8 cellular contexts compared by ENCODE assay signal in genomic region chr6:43516697-43517502, GRCh38. TPM values are rescaled to one million over a fixed set of nuclear protein-coding genes. Genes with fewer than 3 reads are reported as not detected.
A peak's percentile ranks its signal among the peaks of the same experiment; 100 is the strongest.
DNase-seq lines count a peak whose midpoint lies in the region; ATAC-seq, FAIRE-seq and TF ChIP-seq lines count a peak whose summit lies in the region.

TSS of gene POLR1C (plus strand) at chr6:43517089. CDS start at chr6:43517110, 21 bp downstream.
TSS of gene YIPF3 (minus strand) at chr6:43516926. CDS start at chr6:43516807, 119 bp downstream.

- H2BK5ac ChIP-seq in H1 (ENCODE audit: low read depth, low read length) = peak within 1 kb of the TSS; percentile 91

- no peaks in the 10 kb centered on the region for H3K27me3 ChIP-seq in H1 (replicated peaks in 1 of 4; ENCODE audit: control insufficient read depth in 3 of 4, extremely low read depth in 1 of 4, insufficient read depth in 3 of 4, low read length in 3 of 4)

- H3K4me3 ChIP-seq in H1 (ENCODE audit: extremely low read depth in 1 of 4, insufficient read depth in 2 of 4, low read depth in 3 of 4, low read length in 4 of 4) = peak within 1 kb of the TSS; percentile 86 to 100 (median 96)

- WGBS in H1 (ENCODE audit: extremely low coverage in 1 of 2, insufficient coverage in 1 of 2, insufficient read length in 1 of 2, insufficient replicate concordance in 2 of 2, low coverage in 1 of 2, low lambda C conversion rate in 2 of 2, missing lambda C conversion rate in 1 of 2), 2 experiments = 1% methylated on average over 57 of the region's 57 CpGs; no CpG with 5 or more reads in 1 of the 2 experiments

- H3K27ac Mint-ChIP-seq in memory B cell = no peak within 1 kb of the TSS

- no peak for TF ChIP-seq CTCF in GM20000 (IDR thresholded peaks at IDR 0.05; ENCODE audit: extremely low read depth, missing control alignments)
- no peak for TF ChIP-seq CTCF in H1 (IDR thresholded peaks at IDR 0.05; ENCODE audit: control extremely low read depth in 1 of 3, insufficient read depth in 1 of 3, low read depth in 1 of 3, low read length in 3 of 3)

- H3K79me1 ChIP-seq in H1 (ENCODE audit: low read depth, low read length) = peaks cover 12% of the 10 kb centered on the region

- peak within 1 kb of the TSS; percentile 17; the same call in 1 of the 2 replicates for H2AK5ac ChIP-seq in H1 (ENCODE audit: low read depth, low read length)

- peaks cover 9% of the 10 kb centered on the region for H3K23me2 ChIP-seq in H1 (ENCODE audit: low read depth, low read length)

- peak within 1 kb of the TSS; percentile 91 for H4K91ac ChIP-seq in H1 (replicated peaks; ENCODE audit: insufficient read length, low read length)

- no peak for TF ChIP-seq RAD21 in H1 (IDR thresholded peaks at IDR 0.05 in 1 of 2, conservative IDR thresholded peaks at IDR 0.05 in 1 of 2; ENCODE audit: low read depth in 2 of 2, low read length in 2 of 2)

- DNase-seq in COLO668 (lab: John Stamatoyannopoulos, UW; ENCODE audit: unreplicated experiment) (peak; percentile 95), GM20000 (ENCODE audit: low spot score) (peak; percentile 98), HT-29 (ENCODE audit: low spot score) (peak; percentile 99), H1 (ENCODE audit: low read depth in 1 of 2, low spot score in 2 of 2) (peak; percentile 91 to 95), memory B cell (ENCODE audit: low spot score in 2 of 2) (peak; percentile 89 to 96)
- DNase-seq in NK-92 treated with Interleukin-12 subunit alpha and Interleukin-12 subunit beta, amount 100 ng/mL, for 24 hours (lab: John Stamatoyannopoulos, UW) = peak; percentile 96
- peak; percentile 97 for DNase-seq in activated CD8-positive, alpha-beta memory T cell treated with anti-CD3 and anti-CD28 coated beads for 24 hours
- peak; percentile 94 for DNase-seq in stimulated activated CD8-positive, alpha-beta memory T cell treated with anti-CD3 and anti-CD28 coated beads, Interleukin-12 subunit alpha, Interleukin-12 subunit beta, amount 100 ng/mL, for 24 hours (ENCODE audit: extremely low read depth)

- POLR2A ChIA-PET in H1 (lab: Charles Lee; ENCODE audit: partially characterized antibody) = interaction anchor here (0.7 to 12.4 kb wide), 20 partner anchors 10 to 269 kb away, joined by 3 to 147 read pairs (median 4); partner anchors contain the start of genes GTPBP2, LRRC73, MAD2L1BP and POLH

- TF ChIP-seq POLR2A in H1 (IDR thresholded peaks at IDR 0.05; ENCODE audit: control extremely low read depth in 1 of 2, low read depth in 2 of 2, low read length in 2 of 2) = peak in 1 of 2 experiments; percentile 89; a peak in 1 of 3 replicates

- peak within 1 kb of the TSS; percentile 49 for H4K5ac ChIP-seq in H1 (ENCODE audit: insufficient read length, low read depth, low read length)

- H3K4me1 ChIP-seq in H1 (replicated peaks in 1 of 4; ENCODE audit: control insufficient read depth in 3 of 4, insufficient read depth in 4 of 4, low read length in 3 of 4) = peaks cover 4 to 17% (median 8%) of the 10 kb centered on the region in 4 experiments; a peak in 6 of 7 replicates

- no peak within 1 kb of the TSS for H3K14ac ChIP-seq in H1 (ENCODE audit: insufficient read length)

- CTCF ChIA-PET in H1 (lab: Charles Lee; ENCODE audit: partially characterized antibody) = interaction anchor here (0.7 to 3.8 kb wide), 5 partner anchors 10 to 203 kb away, joined by 3 to 19 read pairs (median 3); no protein-coding TSS in a partner anchor

- peak within 1 kb of the TSS; percentile 7 for H3K4ac ChIP-seq in H1 (replicated peaks; ENCODE audit: insufficient read length, low read depth, low read length)

- peak within 1 kb of the TSS; percentile 90; the same call in 1 of the 2 replicates for H4K8ac ChIP-seq in H1 (ENCODE audit: extremely low read depth, insufficient read depth, low read length)

- peaks cover 19 to 42% of the 10 kb centered on the region in 2 experiments for H3K79me2 ChIP-seq in H1 (ENCODE audit: control insufficient read depth in 1 of 2, insufficient read depth in 2 of 2, low read length in 2 of 2)

- no peak within 1 kb of the TSS for H3K23ac ChIP-seq in H1 (ENCODE audit: insufficient read length)

- TF ChIP-seq EP300 in H1 (IDR thresholded peaks at IDR 0.05; ENCODE audit: borderline replicate concordance in 1 of 2, low read depth in 2 of 2, low read length in 2 of 2) = 0 out of 3 replicates have a peak, but pooled peaks of 1 of the 2 experiments have one; percentile 15

- FAIRE-seq in H1 (lab: Jason Lieb, UNC) = peak; percentile 39

- H3K36me3 Mint-ChIP-seq in memory B cell = peaks cover 17% of the 10 kb centered on the region

- no peak within 1 kb of the TSS for H3K4me3 Mint-ChIP-seq in memory B cell

- peaks cover 38 to 61% (median 48%) of the 10 kb centered on the region in 4 experiments for H3K36me3 ChIP-seq in H1 (ENCODE audit: control insufficient read depth in 2 of 4, insufficient read depth in 4 of 4, low read length in 3 of 4)

- peak within 1 kb of the TSS; percentile 58 to 95 for H3K4me2 ChIP-seq in H1 (ENCODE audit: insufficient read depth in 1 of 2, low read depth in 2 of 2, low read length in 2 of 2)

- no peaks in the 10 kb centered on the region for H3K9me3 ChIP-seq in H1 (ENCODE audit: insufficient read depth in 2 of 2, low read depth in 1 of 2, low read length in 1 of 2)

- peak within 1 kb of the TSS; percentile 9; the same call in 1 of the 2 replicates for H2BK15ac ChIP-seq in H1 (ENCODE audit: low read length)

- H3K18ac ChIP-seq in H1 (ENCODE audit: extremely low read depth, low read length) = peak within 1 kb of the TSS; percentile 60

- H3K27me3 Mint-ChIP-seq in memory B cell = no peaks in the 10 kb centered on the region

- H3K9me3 Mint-ChIP-seq in memory B cell = no peaks in the 10 kb centered on the region

- ATAC-seq in memory B cell (ENCODE audit: low read depth) = peak; percentile 95

- peak within 1 kb of the TSS; percentile 52 for H2BK12ac ChIP-seq in H1 (ENCODE audit: low read depth, low read length)

- peaks cover 16% of the 10 kb centered on the region for H3K4me1 Mint-ChIP-seq in memory B cell

- peak within 1 kb of the TSS; percentile 24 for H3K56ac ChIP-seq in H1 (replicated peaks; ENCODE audit: insufficient read length, low read depth, low read length)

- H3K27ac ChIP-seq in H1 (ENCODE audit: low read depth, low read length) = peak within 1 kb of the TSS; percentile 82

- peak within 1 kb of the TSS; percentile 96 for H2AFZ ChIP-seq in H1 (ENCODE audit: low read length)

- peaks cover 4 to 8% of the 10 kb centered on the region in 2 experiments for H4K20me1 ChIP-seq in H1 (replicated peaks in 1 of 2; ENCODE audit: control insufficient read depth in 1 of 2, insufficient read depth in 2 of 2, low read length in 2 of 2)

- H2BK120ac ChIP-seq in H1 (replicated peaks; ENCODE audit: low read depth, low read length) = no peak within 1 kb of the TSS

- peak within 1 kb of the TSS; percentile 93 to 98 (median 98) for H3K9ac ChIP-seq in H1 (replicated peaks in 1 of 4; ENCODE audit: extremely low read depth in 1 of 4, low read depth in 3 of 4, low read length in 3 of 4)

- H2BK20ac ChIP-seq in H1 (ENCODE audit: low read length) = no peak within 1 kb of the TSS

TF ChIP-seq in H1, 55 proteins besides CTCF, POLR2A, EP300 and RAD21 (continues in another document):
- TF ChIP-seq ATF3 (IDR thresholded peaks at IDR 0.05; ENCODE audit: insufficient read depth, low read depth, low read length) (no peak), CEBPB (IDR thresholded peaks at IDR 0.05; ENCODE audit: low read depth, low read length) (no peak), TEAD4 (IDR thresholded peaks at IDR 0.05; ENCODE audit: low read depth, low read length) (no peak), SIRT6 (IDR thresholded peaks at IDR 0.05; ENCODE audit: low read length) (no peak), KDM4A (IDR thresholded peaks at IDR 0.05; ENCODE audit: low read depth, low read length, severe bottlenecking) (peak; percentile 59), KDM1A (IDR thresholded peaks at IDR 0.05; ENCODE audit: borderline replicate concordance, low read length) (no peak), KDM5A (IDR thresholded peaks at IDR 0.05; ENCODE audit: low read length) (peak; percentile 85), ASH2L (IDR thresholded peaks at IDR 0.05; ENCODE audit: low read length) (peak; percentile 80), RFX5 (IDR thresholded peaks at IDR 0.05; ENCODE audit: borderline replicate concordance, low read depth, low read length) (no peak), BACH1 (IDR thresholded peaks at IDR 0.05; ENCODE audit: low read length) (no peak)

RNA-seq across cellular contexts. Expression of gene POLR1C, which starts in this region (rescaled TPM):
- 42.4 and 56.0 TPM in 2 replicates for total RNA-seq in HT-29 (2014; rRNA removed; shearing (Covaris generic))
- total RNA-seq in H1 (2021; fragmentation: NEBNext Ultra II Directional; extraction: Animal tissue kit (Norgen Biotek cat#: 25700)) = 46.9 and 49.6 TPM in 2 replicates
- polyA plus RNA-seq in H1 (2011; rRNA removed) = 30.0 and 42.9 TPM in 2 replicates
- 54.2 TPM for polyA plus RNA-seq in H1 (2011; cell fraction: cytosol; rRNA removed)
- 51.8 TPM for polyA plus RNA-seq in H1 (2011; cell fraction: nucleus; rRNA removed)
- 54.6 to 78.8 TPM (median 68.8 TPM) in 4 replicates for polyA plus RNA-seq in H1 (2012, experiment 1 of 2)
- 25.7 TPM for polyA plus RNA-seq in H1 (2012, experiment 2 of 2)
- 31.6 TPM for polyA plus RNA-seq in H1 (2013, experiment 1 of 2)
- 28.6 TPM for polyA plus RNA-seq in H1 (2013, experiment 2 of 2)
- polyA minus RNA-seq in H1 (2011; rRNA and poly(A)+ RNA removed) = 65.4 and 67.9 TPM in 2 replicates
- polyA minus RNA-seq in H1 (2011; cell fraction: cytosol; rRNA and poly(A)+ RNA removed) = 16.7 TPM
- 23.0 TPM for polyA minus RNA-seq in H1 (2011; cell fraction: nucleus; rRNA and poly(A)+ RNA removed)

RNA-seq across cellular contexts. Expression of gene YIPF3, which starts in this region (rescaled TPM):
- total RNA-seq in HT-29 (2014; rRNA removed; shearing (Covaris generic)) = 92.4 and 102 TPM in 2 replicates
- 77.2 and 78.2 TPM in 2 replicates for total RNA-seq in H1 (2021; fragmentation: NEBNext Ultra II Directional; extraction: Animal tissue kit (Norgen Biotek cat#: 25700))
- polyA plus RNA-seq in H1 (2011; rRNA removed) = 225 and 284 TPM in 2 replicates
- 102 TPM for polyA plus RNA-seq in H1 (2011; cell fraction: cytosol; rRNA removed)
- 180 TPM for polyA plus RNA-seq in H1 (2011; cell fraction: nucleus; rRNA removed)
- polyA plus RNA-seq in H1 (2012, experiment 1 of 2) = 60.3 to 108 TPM (median 95.2 TPM) in 4 replicates
- 104 TPM for polyA plus RNA-seq in H1 (2012, experiment 2 of 2)
- 104 TPM for polyA plus RNA-seq in H1 (2013, experiment 1 of 2)
- 125 TPM for polyA plus RNA-seq in H1 (2013, experiment 2 of 2)
- polyA minus RNA-seq in H1 (2011; rRNA and poly(A)+ RNA removed) = 222 and 265 TPM in 2 replicates
- 35.6 TPM for polyA minus RNA-seq in H1 (2011; cell fraction: cytosol; rRNA and poly(A)+ RNA removed)
- 64.4 TPM for polyA minus RNA-seq in H1 (2011; cell fraction: nucleus; rRNA and poly(A)+ RNA removed)

Comparison
In these comparisons a context has a peak if more than half of its experiments do, and no peak if none do; other contexts are left out.
1. Peak in every context shown above with its lines: DNase-seq, ATAC-seq, H3K4me3 ChIP-seq and H3K27ac ChIP-seq.